In the genomic region with DNA sequence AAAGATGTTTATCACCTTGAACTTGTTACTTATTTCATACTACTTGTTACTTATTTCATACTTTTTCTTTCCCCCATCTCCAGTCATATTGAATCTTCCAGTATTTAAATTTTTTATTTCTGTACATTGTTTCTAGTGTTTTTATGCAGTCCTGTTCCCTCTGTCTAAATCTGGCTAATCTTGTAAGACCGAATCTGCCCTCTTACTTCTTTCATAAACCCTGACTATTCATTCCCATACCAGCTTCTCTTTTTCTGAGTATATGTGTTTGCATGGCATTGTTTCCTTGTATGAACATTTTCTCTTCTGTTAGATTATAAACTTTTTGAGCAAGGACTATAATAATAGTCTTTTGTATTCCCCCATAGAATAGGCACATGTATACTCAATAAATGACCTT, we compare ENCODE assay signal across 27 cellular contexts.
DNase-seq lines count a peak whose midpoint lies in the region; ATAC-seq, FAIRE-seq and TF ChIP-seq lines count a peak whose summit lies in the region.
"Had no signal": no experiment of that assay in that cellular context is flagged by ENCODE, and none has a peak within 500 bp of the region (broad histone marks: within the 10 kb centered on the region; RNA-seq: fewer than 3 reads in every experiment).

No MANE protein-coding gene starts in this region.

- H4K20me1 ChIP-seq in GM12878 (ENCODE audit: control insufficient read depth, insufficient read depth) = no peaks in the 10 kb centered on the region
- no peaks in the 10 kb centered on the region for H4K20me1 ChIP-seq in neural progenitor cell (ENCODE audit: low read depth)
- H4K20me1 ChIP-seq: BLaER1 had no signal

- POLR2A ChIA-PET in GM12878 (lab: Charles Lee) = no interaction called here

- no peaks in the 10 kb centered on the region for H3K36me3 Mint-ChIP-seq in neural progenitor cell

- H3K4me3 ChIP-seq in GM12878 = no peak overlapping the region
- no peak overlapping the region for H3K4me3 ChIP-seq in neural progenitor cell
- H3K4me3 ChIP-seq in spleen = no peak overlapping the region
- H3K4me3 ChIP-seq: BLaER1, GM23338 had no signal

- SMC1A ChIA-PET in GM12878 (lab: Charles Lee; ENCODE audit: uncharacterized antibody, unreplicated experiment) = interaction anchor here (1.5 kb wide), 1 partner anchor 26 kb away, joined by 3 read pairs; no protein-coding TSS in a partner anchor

- TF ChIP-seq CTCF in GM13976 (IDR thresholded peaks at IDR 0.05; ENCODE audit: borderline replicate concordance, control extremely low read depth, extremely low read depth, insufficient read depth, missing control alignments) (no peak), GM12878 (IDR thresholded peaks at IDR 0.05 in 2 of 3, conservative IDR thresholded peaks at IDR 0.05 in 1 of 3; ENCODE audit: control insufficient read depth in 2 of 3, extremely low read depth in 1 of 3, insufficient read depth in 1 of 3, low read depth in 3 of 3, low read length in 3 of 3) (no peak), neural progenitor cell (IDR thresholded peaks at IDR 0.05) (no peak), spleen (IDR thresholded peaks at IDR 0.05 in 8 of 11, conservative IDR thresholded peaks at IDR 0.05 in 3 of 11) (no peak)

- TF ChIP-seq RAD21 in GM12878 (IDR thresholded peaks at IDR 0.05; ENCODE audit: insufficient read depth, low read depth, low read length) = no peak

- RAD21 ChIA-PET in GM12878 (lab: Charles Lee; ENCODE audit: unreplicated experiment) = no interaction called here

- no peak for FAIRE-seq in GM12878 (lab: Jason Lieb, UNC)
- FAIRE-seq: A204.1 had no signal

- intact Hi-C loops in GM12878 (cut with micrococcal nuclease; ENCODE audit: unreplicated experiment) = no loop called here
- intact Hi-C loops in spleen (cut with DNase I; ENCODE audit: low total_unique reads) = no loop called here

- H3K27me3 Mint-ChIP-seq in neural progenitor cell (ENCODE audit: insufficient read depth, low read depth) = peaks cover 2% of the 10 kb centered on the region
- H3K27me3 Mint-ChIP-seq: CD4-positive, CD25-positive, alpha-beta regulatory T cell; IgD-negative memory B cell; T-cell had no signal

- no peak for TF ChIP-seq EP300 in GM12878 (IDR thresholded peaks at IDR 0.05; ENCODE audit: borderline replicate concordance in 1 of 2, control insufficient read depth in 1 of 2, low read depth in 2 of 2, low read length in 2 of 2)

- no peak for TF ChIP-seq POLR2A in GM12878 (IDR thresholded peaks at IDR 0.05; ENCODE audit: low read depth, low read length)
- no peak for TF ChIP-seq POLR2A in spleen (IDR thresholded peaks at IDR 0.05)

- no peaks in the 10 kb centered on the region for H3F3A ChIP-seq in neural progenitor cell (ENCODE audit: low read depth)

- CTCF ChIA-PET in GM12878 (lab: Yijun Ruan, JAX) = interaction anchor here (1.7 kb wide), 1 partner anchor 51 kb away, joined by 4 read pairs; no protein-coding TSS in a partner anchor

- WGBS in GM12878 (ENCODE audit: insufficient coverage, insufficient replicate concordance, low lambda C conversion rate, missing lambda C conversion rate) = 5% methylated on average over 1 of the region's 1 CpG
- 78 to 90% (median 88%) methylated on average over 1 of the region's 1 CpG for WGBS in spleen, 5 donors

- no peak overlapping the region for H3K4me2 ChIP-seq in GM12878 (ENCODE audit: control insufficient read depth, insufficient read depth)
- no peak overlapping the region for H3K4me2 ChIP-seq in neural progenitor cell
- H3K4me2 ChIP-seq: BLaER1, GM23338 had no signal

- H3K79me2 ChIP-seq in GM12878 (ENCODE audit: control insufficient read depth, insufficient read depth, low read length) (no peaks in the 10 kb centered on the region), neural progenitor cell (ENCODE audit: low read depth) (no peaks in the 10 kb centered on the region)

- H3K9ac ChIP-seq in GM12878 (ENCODE audit: control insufficient read depth, insufficient read depth, low read length) = no peak overlapping the region
- H3K9ac ChIP-seq in neural progenitor cell = no peak overlapping the region
- H3K9ac ChIP-seq: BLaER1 had no signal

- H3K4me3 Mint-ChIP-seq in neural progenitor cell = no peak overlapping the region
- H3K4me3 Mint-ChIP-seq: CD4-positive, CD25-positive, alpha-beta regulatory T cell; GM23338; H9; T-cell had no signal

- H3K27me3 ChIP-seq in GM12878 (replicated peaks in 1 of 2; ENCODE audit: control insufficient read depth in 2 of 2, insufficient read depth in 2 of 2, low read length in 1 of 2) = no peaks in the 10 kb centered on the region
- no peaks in the 10 kb centered on the region for H3K27me3 ChIP-seq in neural progenitor cell
- no peaks in the 10 kb centered on the region for H3K27me3 ChIP-seq in spleen (replicated peaks in 1 of 7)
- H3K27me3 ChIP-seq: BLaER1 had no signal

- peak; percentile 11 for DNase-seq in GM13976 (ENCODE audit: low spot score)
- DNase-seq in GM12878 (ENCODE audit: low read depth, low spot score) = peak; percentile 3
- DNase-seq in neural progenitor cell (ENCODE audit: low spot score) = no peak
- DNase-seq in spleen = no peak
- DNase-seq: CD4-positive, CD25-positive, alpha-beta regulatory T cell; DMS153; DND-41; H9; Karpas-422; NCI-H1092 treated with DMSO at 0.1 percent for 48 hours; NCI-H1436; NCI-H187; NCI-H2107; NCI-H524; NCI-H774; SHP77; T-cell had no signal

- peak overlapping the region; percentile 64 for H3K27ac ChIP-seq in GM12878 (ENCODE audit: control insufficient read depth, insufficient read depth)
- H3K27ac ChIP-seq in neural progenitor cell = no peak overlapping the region
- H3K27ac ChIP-seq in spleen = no peak overlapping the region
- H3K27ac ChIP-seq: BLaER1, HL-60, RWPE1 had no signal

- H3K27ac Mint-ChIP-seq in neural progenitor cell = no peak overlapping the region
- H3K27ac Mint-ChIP-seq: CD4-positive, CD25-positive, alpha-beta regulatory T cell; GM23338; H9; IgD-negative memory B cell; T-cell had no signal

- no TSS peak for BruUV-seq in GM12878 (replicated peaks; lab: Mats Ljungman, UMichigan)

- H3K4me1 Mint-ChIP-seq in neural progenitor cell = peaks cover 6% of the 10 kb centered on the region
- H3K4me1 Mint-ChIP-seq: GM23338, H9, T-cell had no signal

- no peaks in the 10 kb centered on the region for H3K9me3 Mint-ChIP-seq in neural progenitor cell
- H3K9me3 Mint-ChIP-seq: CD4-positive, CD25-positive, alpha-beta regulatory T cell; GM23338; H9; IgD-negative memory B cell; T-cell had no signal

- no peaks in the 10 kb centered on the region; the same call in 2 of the 3 replicates for H3K9me3 ChIP-seq in GM12878 (replicated peaks; ENCODE audit: control insufficient read depth, insufficient read depth, low read length)
- H3K9me3 ChIP-seq in neural progenitor cell (ENCODE audit: low read depth) = no peaks in the 10 kb centered on the region
- no peaks in the 10 kb centered on the region for H3K9me3 ChIP-seq in spleen
- H3K9me3 ChIP-seq: BLaER1 had no signal

- H3K36me3 ChIP-seq in GM12878 (ENCODE audit: control insufficient read depth in 2 of 2, insufficient read depth in 2 of 2, low read length in 1 of 2) (peaks cover 0 to 5% of the 10 kb centered on the region in 2 experiments; a peak in 1 of 4 replicates), neural progenitor cell (no peaks in the 10 kb centered on the region), spleen (peaks cover 0 to 25% (median 2%) of the 10 kb centered on the region in 6 donors)

- peak; percentile 61 for ATAC-seq in HG02610 (IDR thresholded peaks at IDR 0.05; ENCODE audit: unreplicated experiment)
- peak; percentile 44 for ATAC-seq in HG02938 (IDR thresholded peaks at IDR 0.05; ENCODE audit: unreplicated experiment)
- no peak for ATAC-seq in GM12878
- ATAC-seq in HG02798 (IDR thresholded peaks at IDR 0.05; ENCODE audit: poor library complexity, unreplicated experiment) = no peak
- ATAC-seq: GM23338, Panc1, T-cell had no signal

- H2AFZ ChIP-seq in GM12878 (ENCODE audit: control insufficient read depth, low read depth, low read length) (no peak overlapping the region), neural progenitor cell (replicated peaks) (no peak overlapping the region)
- H2AFZ ChIP-seq: GM23338 had no signal

- in situ Hi-C loops in GM13976 (cut with MboI; ENCODE audit: low sequenced_read_pairs, unreplicated experiment) = no loop called here
- in situ Hi-C loops in GM12878 (cut with MboI) = no loop called here

- peaks cover 13% of the 10 kb centered on the region for H3K4me1 ChIP-seq in GM12878 (ENCODE audit: control insufficient read depth, insufficient read depth, low read length)
- H3K4me1 ChIP-seq in neural progenitor cell = no peaks in the 10 kb centered on the region
- no peaks in the 10 kb centered on the region for H3K4me1 ChIP-seq in spleen
- H3K4me1 ChIP-seq: BLaER1 had no signal

TF ChIP-seq in GM12878, 131 proteins besides CTCF, POLR2A, EP300 and RAD21 (continues in another document):
- TF ChIP-seq BCL3 (IDR thresholded peaks at IDR 0.05; ENCODE audit: borderline replicate concordance, insufficient read depth, low read depth, low read length, poor library complexity, severe bottlenecking) (no peak), ATF3 (IDR thresholded peaks at IDR 0.05; ENCODE audit: borderline replicate concordance, extremely low read depth, low read depth, low read length) (no peak), RUNX3 (IDR thresholded peaks at IDR 0.05; ENCODE audit: low read length) (peak; percentile 36), SMARCA5 (IDR thresholded peaks at IDR 0.05) (no peak), POU2F2 (IDR thresholded peaks at IDR 0.05; ENCODE audit: borderline replicate concordance, low read depth, low read length) (no peak), KDM1A (IDR thresholded peaks at IDR 0.05; ENCODE audit: borderline replicate concordance) (no peak)
- TF ChIP-seq, protein P1, sequence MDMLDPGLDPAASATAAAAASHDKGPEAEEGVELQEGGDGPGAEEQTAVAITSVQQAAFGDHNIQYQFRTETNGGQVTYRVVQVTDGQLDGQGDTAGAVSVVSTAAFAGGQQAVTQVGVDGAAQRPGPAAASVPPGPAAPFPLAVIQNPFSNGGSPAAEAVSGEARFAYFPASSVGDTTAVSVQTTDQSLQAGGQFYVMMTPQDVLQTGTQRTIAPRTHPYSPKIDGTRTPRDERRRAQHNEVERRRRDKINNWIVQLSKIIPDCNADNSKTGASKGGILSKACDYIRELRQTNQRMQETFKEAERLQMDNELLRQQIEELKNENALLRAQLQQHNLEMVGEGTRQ (IDR thresholded peaks at IDR 0.05; ENCODE audit: borderline replicate concordance, low read depth, low read length) = no peak

Comparison
In these comparisons a context has a peak if more than half of its experiments do, and no peak if none do; other contexts are left out.
1. DNase-seq: peak in GM13976 (single experiment) and GM12878 (single experiment); none in neural progenitor cell (single experiment) and spleen (single experiment).
2. ATAC-seq: peak in HG02610 (single experiment) and HG02938 (single experiment); none in GM12878 (single experiment) and HG02798 (single experiment).